Comparison of ENCODE assay signal across 28 cellular contexts in genomic region chr11:79340535-79340934, GRCh38.
"Had no signal": no experiment of that assay in that cellular context is flagged by ENCODE, and none has a peak within 500 bp of the region (broad histone marks: within the 10 kb centered on the region; RNA-seq: fewer than 3 reads in every experiment).

No MANE protein-coding gene starts in this region.

- DNase-seq: naive thymus-derived CD8-positive, alpha-beta T cell; occipital lobe; ovary; posterior cingulate gyrus; psoas muscle; right cardiac atrium; right lobe of liver; sigmoid colon; small intestine; stimulated activated CD4-positive, alpha-beta T cell treated with anti-CD3 and anti-CD28 coated beads, Interleukin-15, amount 100 ng/mL, for 24 hours; stimulated activated CD4-positive, alpha-beta T cell treated with anti-CD3 and anti-CD28 coated beads, Interleukin-2, amount 100 ng/mL, for 24 hours; stimulated activated CD4-positive, alpha-beta T cell treated with anti-CD3 and anti-CD28 coated beads, Interleukin-2, amount 100 ng/mL, for 48 hours; stimulated activated CD4-positive, alpha-beta T cell treated with anti-CD3 and anti-CD28 coated beads, Interleukin-4, amount 100 ng/mL, for 24 hours; stimulated activated naive B cell treated with anti-CD40 and anti-IgM and Interleukin-4, amounts not matched to agents 10 μg/mL and 1 μg/mL and 100 μg/mL, for 72 hours; stimulated activated naive CD4-positive, alpha-beta T cell treated with Interleukin-2 at 50 U/mL for 16 hours; stomach; thyroid gland; trophoblast cell had no signal

- ATAC-seq: naive thymus-derived CD8-positive, alpha-beta T cell; natural killer cell treated with Interleukin-12 subunit alpha and Interleukin-12 subunit beta and Interleukin-15 and Interleukin-18, amount 100 ng/mL, for 72 hours; psoas muscle; right cardiac atrium; right lobe of liver; stimulated activated effector memory CD8-positive, alpha-beta T cell treated with anti-CD3 and anti-CD28 coated beads, Interleukin-12 subunit alpha, Interleukin-12 subunit beta, amount 100 ng/mL, for 72 hours; stimulated activated naive B cell treated with anti-CD40 and anti-IgM and Interleukin-4, amounts not matched to agents 10 μg/mL and 1 μg/mL and 100 μg/mL, for 72 hours had no signal

- H3K9me3 ChIP-seq: ovary, psoas muscle, right lobe of liver, sigmoid colon, stomach, thoracic aorta, thyroid gland, tibial nerve, upper lobe of left lung, vagina had no signal

- H3K27ac Mint-ChIP-seq: naive thymus-derived CD8-positive, alpha-beta T cell; natural killer cell treated with Interleukin-12 subunit alpha and Interleukin-12 subunit beta and Interleukin-15 and Interleukin-18, amount 100 ng/mL, for 72 hours; neural progenitor cell; progenitor cell of endocrine pancreas; stimulated activated effector memory CD8-positive, alpha-beta T cell treated with anti-CD3 and anti-CD28 coated beads, Interleukin-12 subunit alpha, Interleukin-12 subunit beta, amount 100 ng/mL, for 72 hours; stimulated activated naive B cell treated with anti-CD40 and anti-IgM and Interleukin-4, amounts not matched to agents 10 μg/mL and 1 μg/mL and 100 μg/mL, for 72 hours; stimulated activated naive CD8-positive, alpha-beta T cell treated with anti-CD3 and anti-CD28 coated beads, Interleukin-15, Interleukin-2, amounts not matched to agents 100 ng/mL and 50 ng/mL, for 24 hours had no signal

- H3K4me1 Mint-ChIP-seq: naive thymus-derived CD8-positive, alpha-beta T cell; stimulated activated effector memory CD8-positive, alpha-beta T cell treated with anti-CD3 and anti-CD28 coated beads, Interleukin-12 subunit alpha, Interleukin-12 subunit beta, amount 100 ng/mL, for 72 hours; stimulated activated naive B cell treated with anti-CD40 and anti-IgM and Interleukin-4, amounts not matched to agents 10 μg/mL and 1 μg/mL and 100 μg/mL, for 72 hours had no signal

- H3K27ac ChIP-seq: neural progenitor cell, ovary, parathyroid adenoma, psoas muscle, right lobe of liver, sigmoid colon, stomach, thoracic aorta, thyroid gland, tibial nerve, upper lobe of left lung, vagina had no signal

- H3K27me3 Mint-ChIP-seq: natural killer cell treated with Interleukin-12 subunit alpha and Interleukin-12 subunit beta and Interleukin-15 and Interleukin-18, amount 100 ng/mL, for 72 hours; progenitor cell of endocrine pancreas; stimulated activated naive CD8-positive, alpha-beta T cell treated with anti-CD3 and anti-CD28 coated beads, Interleukin-15, Interleukin-2, amounts not matched to agents 100 ng/mL and 50 ng/mL, for 24 hours had no signal

- H3K36me3 Mint-ChIP-seq: naive thymus-derived CD8-positive, alpha-beta T cell; natural killer cell treated with Interleukin-12 subunit alpha and Interleukin-12 subunit beta and Interleukin-15 and Interleukin-18, amount 100 ng/mL, for 72 hours; neural progenitor cell; stimulated activated effector memory CD8-positive, alpha-beta T cell treated with anti-CD3 and anti-CD28 coated beads, Interleukin-12 subunit alpha, Interleukin-12 subunit beta, amount 100 ng/mL, for 72 hours; stimulated activated naive B cell treated with anti-CD40 and anti-IgM and Interleukin-4, amounts not matched to agents 10 μg/mL and 1 μg/mL and 100 μg/mL, for 72 hours had no signal

- H3K4me3 ChIP-seq: neural progenitor cell, ovary, psoas muscle, right lobe of liver, sigmoid colon, stomach, thoracic aorta, thyroid gland, tibial nerve, upper lobe of left lung, vagina had no signal

- H3K4me1 ChIP-seq: neural progenitor cell, parathyroid adenoma, psoas muscle, right lobe of liver, sigmoid colon, stomach, tibial nerve, upper lobe of left lung, vagina had no signal

- H3K9me3 Mint-ChIP-seq: neural progenitor cell; stimulated activated naive B cell treated with anti-CD40 and anti-IgM and Interleukin-4, amounts not matched to agents 10 μg/mL and 1 μg/mL and 100 μg/mL, for 72 hours; stimulated activated naive CD8-positive, alpha-beta T cell treated with anti-CD3 and anti-CD28 coated beads, Interleukin-15, Interleukin-2, amounts not matched to agents 100 ng/mL and 50 ng/mL, for 24 hours had no signal

- H3K36me3 ChIP-seq: neural progenitor cell, ovary, right lobe of liver, sigmoid colon, stomach, thoracic aorta, thyroid gland, tibial nerve, upper lobe of left lung, vagina had no signal

- H3K4me3 Mint-ChIP-seq: naive thymus-derived CD8-positive, alpha-beta T cell; natural killer cell treated with Interleukin-12 subunit alpha and Interleukin-12 subunit beta and Interleukin-15 and Interleukin-18, amount 100 ng/mL, for 72 hours; neural progenitor cell; stimulated activated effector memory CD8-positive, alpha-beta T cell treated with anti-CD3 and anti-CD28 coated beads, Interleukin-12 subunit alpha, Interleukin-12 subunit beta, amount 100 ng/mL, for 72 hours; stimulated activated naive B cell treated with anti-CD40 and anti-IgM and Interleukin-4, amounts not matched to agents 10 μg/mL and 1 μg/mL and 100 μg/mL, for 72 hours; stimulated activated naive CD8-positive, alpha-beta T cell treated with anti-CD3 and anti-CD28 coated beads, Interleukin-15, Interleukin-2, amounts not matched to agents 100 ng/mL and 50 ng/mL, for 24 hours had no signal
